ENCODE assay signal across 19 cellular contexts in the genomic region with DNA sequence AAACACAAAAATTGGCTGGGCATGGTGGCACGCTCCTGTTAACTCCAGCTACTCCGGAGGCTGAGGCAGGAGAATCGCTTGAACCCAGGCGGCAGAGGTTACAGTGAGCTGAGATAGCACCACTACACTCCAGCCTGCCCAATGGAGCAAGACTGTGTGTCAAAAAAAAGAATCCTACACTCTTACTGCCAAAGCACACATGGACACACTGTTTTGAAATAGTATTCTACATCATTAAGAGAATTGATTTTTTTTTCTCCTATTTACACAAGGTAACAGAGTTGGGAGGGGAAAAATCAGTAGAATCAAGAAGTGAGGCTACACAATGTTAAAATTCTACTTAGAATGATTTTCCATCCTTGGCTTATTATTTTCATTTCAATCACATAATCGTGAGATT. TPM values are rescaled to one million over a fixed set of nuclear protein-coding genes. Genes with fewer than 3 reads are reported as not detected.
A peak's percentile ranks its signal among the peaks of the same experiment; 100 is the strongest.
DNase-seq lines count a peak whose midpoint lies in the region; ATAC-seq and TF ChIP-seq lines count a peak whose summit lies in the region.
"Had no signal": no experiment of that assay in that cellular context is flagged by ENCODE, and none has a peak within 500 bp of the region (broad histone marks: within the 10 kb centered on the region; RNA-seq: fewer than 3 reads in every experiment).

No MANE protein-coding gene starts in this region.

- peaks cover 21% of the 10 kb centered on the region for H3K4me1 Mint-ChIP-seq in activated CD4-positive, alpha-beta T cell treated with anti-CD3 and anti-CD28 coated beads for 36 hours
- peaks cover 12% of the 10 kb centered on the region for H3K4me1 Mint-ChIP-seq in activated naive CD8-positive, alpha-beta T cell treated with anti-CD3 and anti-CD28 coated beads for 36 hours
- H3K4me1 Mint-ChIP-seq in activated naive CD8-positive, alpha-beta T cell treated with anti-CD3 and anti-CD28 coated beads, Interleukin-2, amount 50 U/mL, for 24 hours, result peaks cover 8% of the 10 kb centered on the region
- peaks cover 21% of the 10 kb centered on the region for H3K4me1 Mint-ChIP-seq in central memory CD8-positive, alpha-beta T cell
- H3K4me1 Mint-ChIP-seq in progenitor cell of endocrine pancreas (ENCODE audit: low read depth), result peaks cover 14% of the 10 kb centered on the region
- H3K4me1 Mint-ChIP-seq: CD14-positive monocyte, H9 had no signal

- H3K27ac Mint-ChIP-seq in activated CD4-positive, alpha-beta T cell treated with anti-CD3 and anti-CD28 coated beads for 36 hours, result peak overlapping the region; percentile 29
- H3K27ac Mint-ChIP-seq in activated naive CD8-positive, alpha-beta T cell treated with anti-CD3 and anti-CD28 coated beads for 36 hours, result peak overlapping the region; percentile 12
- H3K27ac Mint-ChIP-seq in activated naive CD8-positive, alpha-beta T cell treated with anti-CD3 and anti-CD28 coated beads, Interleukin-2, amount 50 U/mL, for 24 hours, result no peak overlapping the region
- H3K27ac Mint-ChIP-seq in central memory CD8-positive, alpha-beta T cell (ENCODE audit: low read depth), result peak overlapping the region; percentile 39
- peak overlapping the region; percentile 82 for H3K27ac Mint-ChIP-seq in progenitor cell of endocrine pancreas
- H3K27ac Mint-ChIP-seq: H9 had no signal

- in situ Hi-C loops in brain microvascular endothelial cell (cut with HindIII; ENCODE audit: low pct_ligation_motif_present, low sequenced_read_pairs), result no loop called here

- ATAC-seq in activated CD4-positive, alpha-beta T cell treated with anti-CD3 and anti-CD28 coated beads for 36 hours, result no peak
- no peak for ATAC-seq in activated naive CD8-positive, alpha-beta T cell treated with anti-CD3 and anti-CD28 coated beads, Interleukin-2, amount 50 U/mL, for 24 hours
- ATAC-seq in central memory CD8-positive, alpha-beta T cell (replicated peaks; ENCODE audit: extremely low read depth, poor library complexity, severe bottlenecking), result no peak
- ATAC-seq: GM12878 had no signal

- no peaks in the 10 kb centered on the region for H3K9me3 Mint-ChIP-seq in activated CD4-positive, alpha-beta T cell treated with anti-CD3 and anti-CD28 coated beads for 36 hours (ENCODE audit: low read depth)
- no peaks in the 10 kb centered on the region for H3K9me3 Mint-ChIP-seq in activated naive CD8-positive, alpha-beta T cell treated with anti-CD3 and anti-CD28 coated beads for 36 hours
- no peaks in the 10 kb centered on the region for H3K9me3 Mint-ChIP-seq in activated naive CD8-positive, alpha-beta T cell treated with anti-CD3 and anti-CD28 coated beads, Interleukin-2, amount 50 U/mL, for 24 hours
- H3K9me3 Mint-ChIP-seq in central memory CD8-positive, alpha-beta T cell, result no peaks in the 10 kb centered on the region
- no peaks in the 10 kb centered on the region for H3K9me3 Mint-ChIP-seq in progenitor cell of endocrine pancreas (ENCODE audit: low read depth)
- H3K9me3 Mint-ChIP-seq: CD14-positive monocyte; CD8-positive, alpha-beta memory T cell; H9 had no signal

- TF ChIP-seq CTCF in progenitor cell of endocrine pancreas (IDR thresholded peaks at IDR 0.05; ENCODE audit: unreplicated experiment) (no peak), brain microvascular endothelial cell (IDR thresholded peaks at IDR 0.05; ENCODE audit: low read depth, low read length, missing control alignments) (no peak)

- no peaks in the 10 kb centered on the region for H3K27me3 Mint-ChIP-seq in activated CD4-positive, alpha-beta T cell treated with anti-CD3 and anti-CD28 coated beads for 36 hours
- H3K27me3 Mint-ChIP-seq in activated naive CD8-positive, alpha-beta T cell treated with anti-CD3 and anti-CD28 coated beads for 36 hours, result no peaks in the 10 kb centered on the region
- H3K27me3 Mint-ChIP-seq in activated naive CD8-positive, alpha-beta T cell treated with anti-CD3 and anti-CD28 coated beads, Interleukin-2, amount 50 U/mL, for 24 hours, result no peaks in the 10 kb centered on the region
- no peaks in the 10 kb centered on the region for H3K27me3 Mint-ChIP-seq in central memory CD8-positive, alpha-beta T cell
- no peaks in the 10 kb centered on the region for H3K27me3 Mint-ChIP-seq in progenitor cell of endocrine pancreas
- H3K27me3 Mint-ChIP-seq: CD8-positive, alpha-beta memory T cell had no signal

- CTCF ChIA-PET in activated CD4-positive, alpha-beta T cell treated with anti-CD3 and anti-CD28 coated beads for 36 hours (lab: Charles Lee), result interaction anchor here (0.8 kb wide), 1 partner anchor 40 kb away, joined by 3 read pairs; no protein-coding TSS in a partner anchor

- no peak overlapping the region for H3K4me3 Mint-ChIP-seq in activated CD4-positive, alpha-beta T cell treated with anti-CD3 and anti-CD28 coated beads for 36 hours
- no peak overlapping the region for H3K4me3 Mint-ChIP-seq in activated naive CD8-positive, alpha-beta T cell treated with anti-CD3 and anti-CD28 coated beads for 36 hours
- H3K4me3 Mint-ChIP-seq in activated naive CD8-positive, alpha-beta T cell treated with anti-CD3 and anti-CD28 coated beads, Interleukin-2, amount 50 U/mL, for 24 hours, result no peak overlapping the region
- H3K4me3 Mint-ChIP-seq in central memory CD8-positive, alpha-beta T cell, result no peak overlapping the region
- H3K4me3 Mint-ChIP-seq in progenitor cell of endocrine pancreas (ENCODE audit: low read depth), result no peak overlapping the region
- H3K4me3 Mint-ChIP-seq: CD14-positive monocyte; CD8-positive, alpha-beta memory T cell; H9 had no signal

- no peaks in the 10 kb centered on the region for H3K27me3 ChIP-seq in brain microvascular endothelial cell (replicated peaks)
- H3K27me3 ChIP-seq: BLaER1 had no signal

- peaks cover 62% of the 10 kb centered on the region for H3K36me3 ChIP-seq in brain microvascular endothelial cell (replicated peaks)

- peaks cover 63% of the 10 kb centered on the region for H3K36me3 Mint-ChIP-seq in activated CD4-positive, alpha-beta T cell treated with anti-CD3 and anti-CD28 coated beads for 36 hours (ENCODE audit: low read depth)
- H3K36me3 Mint-ChIP-seq in activated naive CD8-positive, alpha-beta T cell treated with anti-CD3 and anti-CD28 coated beads for 36 hours, result peaks cover 39% of the 10 kb centered on the region
- peaks cover 68% of the 10 kb centered on the region for H3K36me3 Mint-ChIP-seq in activated naive CD8-positive, alpha-beta T cell treated with anti-CD3 and anti-CD28 coated beads, Interleukin-2, amount 50 U/mL, for 24 hours (ENCODE audit: low read depth)
- H3K36me3 Mint-ChIP-seq in central memory CD8-positive, alpha-beta T cell (ENCODE audit: insufficient read depth), result peaks cover 67% of the 10 kb centered on the region
- peaks cover 53% of the 10 kb centered on the region for H3K36me3 Mint-ChIP-seq in progenitor cell of endocrine pancreas (ENCODE audit: insufficient read depth)

- intact Hi-C loops in activated CD4-positive, alpha-beta T cell treated with anti-CD3 and anti-CD28 coated beads for 36 hours (cut with DNase I, micrococcal nuclease), result no loop called here

- no peak overlapping the region for H3K27ac ChIP-seq in brain microvascular endothelial cell
- H3K27ac ChIP-seq: BLaER1 had no signal

- POLR2A ChIA-PET in activated CD4-positive, alpha-beta T cell treated with anti-CD3 and anti-CD28 coated beads for 36 hours (lab: Charles Lee), result no interaction called here

- no peak overlapping the region for H3K4me3 ChIP-seq in brain microvascular endothelial cell (ENCODE audit: low read depth, low read length)
- H3K4me3 ChIP-seq: BLaER1, GM12878 had no signal

- DNase-seq in activated CD4-positive, alpha-beta T cell treated with anti-CD3 and anti-CD28 coated beads for 36 hours, result no peak
- no peak for DNase-seq in activated CD4-positive, alpha-beta T cell treated with anti-CD3 and anti-CD28 coated beads, Interleukin-2, amount 50 U/mL, for 1 hour
- DNase-seq in activated naive CD8-positive, alpha-beta T cell treated with anti-CD3 and anti-CD28 coated beads for 36 hours, result no peak
- no peak for DNase-seq in activated naive CD8-positive, alpha-beta T cell treated with anti-CD3 and anti-CD28 coated beads, Interleukin-2, amount 50 U/mL, for 24 hours
- no peak for DNase-seq in central memory CD8-positive, alpha-beta T cell (ENCODE audit: low spot score in 2 of 2)
- DNase-seq in progenitor cell of endocrine pancreas (ENCODE audit: low spot score, unreplicated experiment) (no peak), brain microvascular endothelial cell (no peak), occipital lobe (lab: John Stamatoyannopoulos, UW) (no peak)
- DNase-seq: 8988T; CD8-positive, alpha-beta memory T cell; COR-L47; DMS 273 treated with DMSO at 0.1 percent for 48 hours; DMS53; DND-41; EL; H9 had no signal

RNA-seq across cellular contexts. Expression of a gene that starts 42.1 kb away (rescaled TPM):
- under 1 TPM; 0.18 to 0.37 TPM for total RNA-seq in activated CD4-positive, alpha-beta T cell treated with anti-CD3 and anti-CD28 coated beads for 36 hours
- under 1 TPM; 0.30 to 0.43 TPM for total RNA-seq in activated naive CD8-positive, alpha-beta T cell treated with anti-CD3 and anti-CD28 coated beads for 36 hours
- total RNA-seq in progenitor cell of endocrine pancreas (33.7 and 38.3 TPM in 2 replicates), occipital lobe (66.1 TPM)

Comparison
In these comparisons a context has a peak if more than half of its experiments do, and no peak if none do; other contexts are left out.
1. RNA of a gene that starts 42.1 kb away (total RNA-seq): 66.1 TPM in occipital lobe (single experiment) and 33.7 to 38.3 TPM in progenitor cell of endocrine pancreas; 0.30 to 0.43 TPM in activated naive CD8-positive, alpha-beta T cell treated with anti-CD3 and anti-CD28 coated beads for 36 hours and 0.18 to 0.37 TPM in activated CD4-positive, alpha-beta T cell treated with anti-CD3 and anti-CD28 coated beads for 36 hours; every median in the first group is over 10 times any median in the second.